8 cellular contexts compared by ENCODE assay signal in the genomic region with DNA sequence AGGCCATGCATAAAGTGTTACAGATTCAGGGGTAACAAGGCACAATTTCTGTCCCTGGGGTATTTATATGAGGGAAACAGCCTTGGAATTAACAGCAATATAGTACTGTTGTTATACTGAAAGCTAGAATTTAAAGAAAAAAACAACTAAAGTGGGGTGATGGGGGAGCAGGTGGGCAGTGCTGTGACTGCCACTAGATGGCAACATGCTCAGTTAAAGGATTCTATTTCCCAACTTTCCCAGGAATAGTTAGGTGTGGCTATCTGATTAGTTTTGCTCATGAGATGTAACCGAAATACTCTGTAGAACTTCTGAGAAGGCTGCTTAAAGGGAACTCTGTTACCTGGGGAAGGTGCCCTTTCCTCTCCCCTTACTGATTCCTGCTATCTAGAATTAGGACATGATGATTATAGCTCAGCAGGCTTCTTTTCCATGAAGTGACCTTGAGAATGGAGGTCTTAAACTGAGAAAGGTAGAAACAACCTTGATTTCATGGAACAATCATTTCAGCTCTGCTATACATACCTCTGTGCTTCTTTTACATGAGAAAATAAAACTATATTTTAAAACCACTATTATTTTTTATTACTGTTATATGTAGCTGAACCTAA.
DNase-seq lines count a peak whose midpoint lies in the region; ATAC-seq and TF ChIP-seq lines count a peak whose summit lies in the region.

No MANE protein-coding gene starts in this region.

- H3K9me3 ChIP-seq in HAP-1 (no peaks in the 10 kb centered on the region), upper lobe of left lung (peaks cover 0 to 10% (median 6%) of the 10 kb centered on the region in 4 donors), ascending aorta (peaks cover 6 to 14% of the 10 kb centered on the region in 2 donors)

- TF ChIP-seq CTCF in upper lobe of left lung (IDR thresholded peaks at IDR 0.05) (peak in 4 of 6 experiments; percentile 43 to 56 (median 55)), ascending aorta (IDR thresholded peaks at IDR 0.05) (peak in 1 of 3 experiments; percentile 36)

- no peaks in the 10 kb centered on the region for H3K4me1 ChIP-seq in HAP-1
- H3K4me1 ChIP-seq in upper lobe of left lung, result no peaks in the 10 kb centered on the region
- no peaks in the 10 kb centered on the region for H3K4me1 ChIP-seq in ascending aorta

- in situ Hi-C loops in HAP-1 (cut with MboI; ENCODE audit: low sequenced_read_pairs), result no loop called here

- H3K4me3 ChIP-seq in HAP-1 (no peak overlapping the region), upper lobe of left lung (no peak overlapping the region), ascending aorta (no peak overlapping the region)

- WGBS in upper lobe of left lung, 2 donors, result 29 to 31% methylated on average over 1 of the region's 1 CpG

- H3K36me3 ChIP-seq in HAP-1 (replicated peaks), result no peaks in the 10 kb centered on the region
- H3K36me3 ChIP-seq in upper lobe of left lung, result no peaks in the 10 kb centered on the region
- H3K36me3 ChIP-seq in ascending aorta, result no peaks in the 10 kb centered on the region

- no peaks in the 10 kb centered on the region for H3K27me3 ChIP-seq in HAP-1 (ENCODE audit: low read depth)
- no peaks in the 10 kb centered on the region for H3K27me3 ChIP-seq in upper lobe of left lung
- no peaks in the 10 kb centered on the region for H3K27me3 ChIP-seq in ascending aorta

- H3K27ac ChIP-seq in upper lobe of left lung (no peak overlapping the region), ascending aorta (no peak overlapping the region)

- DNase-seq in AML-193 (lab: John Stamatoyannopoulos, UW), result peak; percentile 32 to 33
- DNase-seq in HAP-1 (ENCODE audit: low spot score in 2 of 2), result peak; percentile 32 to 54
- peak; percentile 22 for DNase-seq in RPMI8226
- DNase-seq in glomerular visceral epithelial cell (ENCODE audit: extremely low spot score), result peak; percentile 47
- peak in 1 of 2 donors; percentile 24 for DNase-seq in upper lobe of left lung
- no peak for DNase-seq in ascending aorta (ENCODE audit: low spot score in 2 of 2)
- DNase-seq in activated CD4-positive, alpha-beta T cell treated with anti-CD3 and anti-CD28 coated beads for 48 hours, result no peak

- TF ChIP-seq POLR2A in upper lobe of left lung (IDR thresholded peaks at IDR 0.05), result no peak

- no peak for TF ChIP-seq EP300 in upper lobe of left lung (IDR thresholded peaks at IDR 0.05)

- intact Hi-C loops in ascending aorta (cut with DNase I), result no loop called here

- ATAC-seq in upper lobe of left lung (ENCODE audit: low FRiP score in 2 of 2) (no peak), GM18520 (IDR thresholded peaks at IDR 0.05; ENCODE audit: unreplicated experiment) (no peak)

Comparison
In these comparisons a context has a peak if more than half of its experiments do, and no peak if none do; other contexts are left out.
1. DNase-seq: peak in AML-193 (2 of 2), HAP-1 (2 of 2), RPMI8226 (single experiment) and glomerular visceral epithelial cell (single experiment); none in ascending aorta (0 of 2) and activated CD4-positive, alpha-beta T cell treated with anti-CD3 and anti-CD28 coated beads for 48 hours (single experiment).